Comparison of ENCODE assay signal across 8 cellular contexts in genomic region chr12:11814362-11814761, GRCh38.
DNase-seq lines count a peak whose midpoint lies in the region; TF ChIP-seq lines count a peak whose summit lies in the region.

No MANE protein-coding gene starts in this region.

- H3K27ac ChIP-seq in HUES6 (ENCODE audit: low read depth, low read length) = peak overlapping the region; percentile 49; the same call in 1 of the 2 replicates

- H3K9ac ChIP-seq in HUES6 (ENCODE audit: low read length) = peak overlapping the region; percentile 40

- no peaks in the 10 kb centered on the region for H3K27me3 ChIP-seq in HUES6 (ENCODE audit: control insufficient read depth, insufficient read depth, low read length)

- H3K4me1 ChIP-seq in HUES6 (ENCODE audit: control insufficient read depth, insufficient read depth, low read length) = peaks cover 56% of the 10 kb centered on the region

- H3K4me3 ChIP-seq in HUES6 (ENCODE audit: low read depth, low read length) (no peak overlapping the region), astrocyte of the cerebellum (ENCODE audit: low read depth, low read length) (no peak overlapping the region)

- no peak for TF ChIP-seq CTCF in astrocyte of the cerebellum (IDR thresholded peaks at IDR 0.05; ENCODE audit: low read depth, low read length, missing control alignments)

- H3K36me3 ChIP-seq in HUES6 (ENCODE audit: control insufficient read depth, insufficient read depth, low read length) = no peaks in the 10 kb centered on the region

- DNase-seq in Ammon's horn (ENCODE audit: low spot score) = peak; percentile 61
- DNase-seq in astrocyte of the cerebellum (ENCODE audit: low read depth) = peak; percentile 19
- DNase-seq in lung microvascular endothelial cell (ENCODE audit: low read depth in 2 of 2) = peak; percentile 35 to 87
- DNase-seq in NCI-H748 (lab: John Stamatoyannopoulos, UW; ENCODE audit: unreplicated experiment) = no peak
- DNase-seq in NCI-H446 treated with DMSO at 0.1 percent for 48 hours (lab: John Stamatoyannopoulos, UW) = no peak
- no peak for DNase-seq in T1000 (lab: John Stamatoyannopoulos, UW)
- no peak for DNase-seq in effector CD8-positive, alpha-beta T cell (lab: John Stamatoyannopoulos, UW)

- in situ Hi-C loops in astrocyte of the cerebellum (cut with HindIII; ENCODE audit: low sequenced_read_pairs) = no loop called here

- H3K9me3 ChIP-seq in HUES6 (ENCODE audit: control insufficient read depth, insufficient read depth, low read depth, low read length) = no peaks in the 10 kb centered on the region

Comparison
In these comparisons a context has a peak if more than half of its experiments do, and no peak if none do; other contexts are left out.
1. DNase-seq: peak in Ammon's horn (single experiment), astrocyte of the cerebellum (single experiment) and lung microvascular endothelial cell (2 of 2); none in NCI-H748 (single experiment), NCI-H446 treated with DMSO at 0.1 percent for 48 hours (single experiment), T1000 (single experiment) and effector CD8-positive, alpha-beta T cell (single experiment).